7 cellular contexts compared by ENCODE assay signal in genomic region chr12:673849-674248, GRCh38. TPM values are rescaled to one million over a fixed set of nuclear protein-coding genes. Genes with fewer than 3 reads are reported as not detected.
DNase-seq lines count a peak whose midpoint lies in the region; ATAC-seq and TF ChIP-seq lines count a peak whose summit lies in the region.

No MANE protein-coding gene starts in this region.

- H3K27ac ChIP-seq in spleen, result peak overlapping the region; percentile 23 to 90 (median 84)

- no peaks in the 10 kb centered on the region for H3K36me3 ChIP-seq in Loucy (ENCODE audit: insufficient read depth, low read length)
- no peaks in the 10 kb centered on the region for H3K36me3 ChIP-seq in spleen

- no peaks in the 10 kb centered on the region for H3K27me3 ChIP-seq in Loucy (ENCODE audit: insufficient read depth, low read length, poor library complexity, severe bottlenecking)
- no peaks in the 10 kb centered on the region for H3K27me3 ChIP-seq in spleen (replicated peaks in 1 of 7)

- H3K4me3 ChIP-seq in Loucy (ENCODE audit: low read length, poor library complexity, severe bottlenecking), result peak overlapping the region; percentile 47
- peak overlapping the region in 1 of 8 donors; percentile 46 for H3K4me3 ChIP-seq in spleen

- ATAC-seq in GM19023 (IDR thresholded peaks at IDR 0.05; ENCODE audit: unreplicated experiment), result peak; percentile 21
- peak; percentile 7 for ATAC-seq in HG02588 (IDR thresholded peaks at IDR 0.05; ENCODE audit: unreplicated experiment)

- H3K9me3 ChIP-seq in Loucy (ENCODE audit: insufficient read depth, low read depth, low read length) (no peaks in the 10 kb centered on the region), spleen (no peaks in the 10 kb centered on the region)

- no peak for TF ChIP-seq POLR2A in spleen (IDR thresholded peaks at IDR 0.05)

- 39 to 54% (median 43%) methylated on average over 3 of the region's 3 CpGs for WGBS in spleen, 5 donors

- no peaks in the 10 kb centered on the region for H4K20me1 ChIP-seq in Loucy (ENCODE audit: insufficient read depth, low read length, poor library complexity, severe bottlenecking)

- intact Hi-C loops in spleen (cut with DNase I; ENCODE audit: low total_unique reads), result no loop called here

- DNase-seq in spleen, result no peak
- DNase-seq in cerebellum (ENCODE audit: low spot score), result no peak
- DNase-seq in germinal center (ENCODE audit: low spot score), result no peak
- no peak for DNase-seq in pons (ENCODE audit: low spot score)

- H3K79me2 ChIP-seq in Loucy (ENCODE audit: insufficient read depth, low read length), result no peaks in the 10 kb centered on the region

- peak overlapping the region; percentile 63 for H3K4me2 ChIP-seq in Loucy (ENCODE audit: low read depth, low read length, poor library complexity, severe bottlenecking)

- no peaks in the 10 kb centered on the region for H3K9me2 ChIP-seq in Loucy (replicated peaks; ENCODE audit: low read depth, low read length)

- H2AFZ ChIP-seq in Loucy (ENCODE audit: low read length), result peak overlapping the region; percentile 57; the same call in 1 of the 2 replicates

- peak overlapping the region; percentile 51 for H3K9ac ChIP-seq in Loucy (ENCODE audit: low read depth, low read length, poor library complexity, severe bottlenecking)

- TF ChIP-seq CTCF in Loucy (conservative IDR thresholded peaks at IDR 0.05; ENCODE audit: low read length), result no peak
- TF ChIP-seq CTCF in spleen (IDR thresholded peaks at IDR 0.05 in 8 of 11, conservative IDR thresholded peaks at IDR 0.05 in 3 of 11), result no peak

- H3F3A ChIP-seq in Loucy (ENCODE audit: low read depth), result no peaks in the 10 kb centered on the region

- H3K4me1 ChIP-seq in Loucy (ENCODE audit: insufficient read depth, low read length, poor library complexity, severe bottlenecking) (peaks cover 45% of the 10 kb centered on the region), spleen (peaks cover 8 to 70% (median 36%) of the 10 kb centered on the region in 6 donors)

RNA-seq across cellular contexts. Expression of gene NINJ2, which starts 10.6 kb away (rescaled TPM):
- total RNA-seq in spleen (10 to 100 TPM in 5 of 7 donors, 1 to 10 TPM in 2; 6.6 to 18.8 (median 10.3) TPM), cerebellum (0.82 TPM)
- polyA plus RNA-seq in spleen, result 10 to 100 TPM in 1 of 3 donors, 1 to 10 TPM in 2; 7.0 to 13.5 (median 8.6) TPM
